Comparison of ENCODE assay signal across 2 cellular contexts in the genomic region with DNA sequence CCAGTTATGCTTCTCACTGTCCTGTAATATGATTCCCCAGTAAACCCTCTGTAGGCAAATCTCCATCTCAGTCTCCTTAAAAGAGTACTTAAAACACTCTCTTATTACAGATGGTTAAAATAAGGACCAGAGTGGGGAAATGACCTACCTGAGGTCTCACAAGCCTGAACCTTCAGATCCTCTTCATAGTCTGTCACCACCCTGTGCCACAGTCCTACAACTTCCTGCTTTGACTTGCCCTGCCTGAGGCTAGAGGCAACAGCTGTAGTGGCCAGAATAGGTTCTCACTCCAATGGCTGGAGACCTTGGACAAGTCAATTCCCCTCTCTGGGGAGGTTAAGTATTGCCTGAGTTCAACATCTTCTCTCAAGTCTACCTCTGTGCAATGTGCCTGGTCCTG.
TF ChIP-seq lines count a peak whose summit lies in the region.

No MANE protein-coding gene starts in this region.

TF ChIP-seq in SK-N-SH treated with all-trans-retinoic acid at 6 μM for 48 hours, 23 proteins besides CTCF, POLR2A, EP300 and RAD21 (continued from another document):
- TF ChIP-seq, protein P1, sequence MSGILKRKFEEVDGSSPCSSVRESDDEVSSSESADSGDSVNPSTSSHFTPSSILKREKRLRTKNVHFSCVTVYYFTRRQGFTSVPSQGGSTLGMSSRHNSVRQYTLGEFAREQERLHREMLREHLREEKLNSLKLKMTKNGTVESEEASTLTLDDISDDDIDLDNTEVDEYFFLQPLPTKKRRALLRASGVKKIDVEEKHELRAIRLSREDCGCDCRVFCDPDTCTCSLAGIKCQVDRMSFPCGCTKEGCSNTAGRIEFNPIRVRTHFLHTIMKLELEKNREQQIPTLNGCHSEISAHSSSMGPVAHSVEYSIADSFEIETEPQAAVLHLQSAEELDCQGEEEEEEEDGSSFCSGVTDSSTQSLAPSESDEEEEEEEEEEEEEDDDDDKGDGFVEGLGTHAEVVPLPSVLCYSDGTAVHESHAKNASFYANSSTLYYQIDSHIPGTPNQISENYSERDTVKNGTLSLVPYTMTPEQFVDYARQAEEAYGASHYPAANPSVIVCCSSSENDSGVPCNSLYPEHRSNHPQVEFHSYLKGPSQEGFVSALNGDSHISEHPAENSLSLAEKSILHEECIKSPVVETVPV (CRISPR knock-in tag; IDR thresholded peaks at IDR 0.05): no peak
- no peak for TF ChIP-seq ARNTL (CRISPR knock-in tag; IDR thresholded peaks at IDR 0.05; ENCODE audit: borderline replicate concordance, low read depth)

TF ChIP-seq in SK-N-SH, 30 proteins besides CTCF, POLR2A, EP300 and RAD21:
- TF ChIP-seq, protein P2, sequence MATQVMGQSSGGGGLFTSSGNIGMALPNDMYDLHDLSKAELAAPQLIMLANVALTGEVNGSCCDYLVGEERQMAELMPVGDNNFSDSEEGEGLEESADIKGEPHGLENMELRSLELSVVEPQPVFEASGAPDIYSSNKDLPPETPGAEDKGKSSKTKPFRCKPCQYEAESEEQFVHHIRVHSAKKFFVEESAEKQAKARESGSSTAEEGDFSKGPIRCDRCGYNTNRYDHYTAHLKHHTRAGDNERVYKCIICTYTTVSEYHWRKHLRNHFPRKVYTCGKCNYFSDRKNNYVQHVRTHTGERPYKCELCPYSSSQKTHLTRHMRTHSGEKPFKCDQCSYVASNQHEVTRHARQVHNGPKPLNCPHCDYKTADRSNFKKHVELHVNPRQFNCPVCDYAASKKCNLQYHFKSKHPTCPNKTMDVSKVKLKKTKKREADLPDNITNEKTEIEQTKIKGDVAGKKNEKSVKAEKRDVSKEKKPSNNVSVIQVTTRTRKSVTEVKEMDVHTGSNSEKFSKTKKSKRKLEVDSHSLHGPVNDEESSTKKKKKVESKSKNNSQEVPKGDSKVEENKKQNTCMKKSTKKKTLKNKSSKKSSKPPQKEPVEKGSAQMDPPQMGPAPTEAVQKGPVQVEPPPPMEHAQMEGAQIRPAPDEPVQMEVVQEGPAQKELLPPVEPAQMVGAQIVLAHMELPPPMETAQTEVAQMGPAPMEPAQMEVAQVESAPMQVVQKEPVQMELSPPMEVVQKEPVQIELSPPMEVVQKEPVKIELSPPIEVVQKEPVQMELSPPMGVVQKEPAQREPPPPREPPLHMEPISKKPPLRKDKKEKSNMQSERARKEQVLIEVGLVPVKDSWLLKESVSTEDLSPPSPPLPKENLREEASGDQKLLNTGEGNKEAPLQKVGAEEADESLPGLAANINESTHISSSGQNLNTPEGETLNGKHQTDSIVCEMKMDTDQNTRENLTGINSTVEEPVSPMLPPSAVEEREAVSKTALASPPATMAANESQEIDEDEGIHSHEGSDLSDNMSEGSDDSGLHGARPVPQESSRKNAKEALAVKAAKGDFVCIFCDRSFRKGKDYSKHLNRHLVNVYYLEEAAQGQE (IDR thresholded peaks at IDR 0.05; ENCODE audit: low read depth, low read length): no peak
- no peak for TF ChIP-seq GATA2 (CRISPR knock-in tag; IDR thresholded peaks at IDR 0.05)
- TF ChIP-seq GABPA (IDR thresholded peaks at IDR 0.05; ENCODE audit: low read depth): no peak
- TF ChIP-seq, protein P3, sequence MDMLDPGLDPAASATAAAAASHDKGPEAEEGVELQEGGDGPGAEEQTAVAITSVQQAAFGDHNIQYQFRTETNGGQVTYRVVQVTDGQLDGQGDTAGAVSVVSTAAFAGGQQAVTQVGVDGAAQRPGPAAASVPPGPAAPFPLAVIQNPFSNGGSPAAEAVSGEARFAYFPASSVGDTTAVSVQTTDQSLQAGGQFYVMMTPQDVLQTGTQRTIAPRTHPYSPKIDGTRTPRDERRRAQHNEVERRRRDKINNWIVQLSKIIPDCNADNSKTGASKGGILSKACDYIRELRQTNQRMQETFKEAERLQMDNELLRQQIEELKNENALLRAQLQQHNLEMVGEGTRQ (IDR thresholded peaks at IDR 0.05; ENCODE audit: borderline replicate concordance, low read depth, low read length): no peak
- TF ChIP-seq ZBTB33 (IDR thresholded peaks at IDR 0.05; ENCODE audit: borderline replicate concordance, low read depth): no peak
- TF ChIP-seq, protein P4, sequence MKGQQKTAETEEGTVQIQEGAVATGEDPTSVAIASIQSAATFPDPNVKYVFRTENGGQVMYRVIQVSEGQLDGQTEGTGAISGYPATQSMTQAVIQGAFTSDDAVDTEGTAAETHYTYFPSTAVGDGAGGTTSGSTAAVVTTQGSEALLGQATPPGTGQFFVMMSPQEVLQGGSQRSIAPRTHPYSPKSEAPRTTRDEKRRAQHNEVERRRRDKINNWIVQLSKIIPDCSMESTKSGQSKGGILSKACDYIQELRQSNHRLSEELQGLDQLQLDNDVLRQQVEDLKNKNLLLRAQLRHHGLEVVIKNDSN (IDR thresholded peaks at IDR 0.05; ENCODE audit: borderline replicate concordance, low read depth): no peak
- no peak for TF ChIP-seq TCF12 (IDR thresholded peaks at IDR 0.05)
- no peak for TF ChIP-seq MAX (IDR thresholded peaks at IDR 0.05; ENCODE audit: low read depth)
- no peak for TF ChIP-seq JUND (IDR thresholded peaks at IDR 0.05)
- TF ChIP-seq MXI1 (IDR thresholded peaks at IDR 0.05; ENCODE audit: low read depth, low read length): no peak
- no peak for TF ChIP-seq MEF2A (IDR thresholded peaks at IDR 0.05; ENCODE audit: borderline replicate concordance, low read depth)
- no peak for TF ChIP-seq ELF1 (IDR thresholded peaks at IDR 0.05)
- TF ChIP-seq YY1 (IDR thresholded peaks at IDR 0.05; ENCODE audit: low read depth): no peak
- no peak for TF ChIP-seq FOXJ3 (CRISPR knock-in tag; IDR thresholded peaks at IDR 0.05)
TF ChIP-seq in SK-N-SH: peak in this region for 0.
